10 cellular contexts compared by ENCODE assay signal in the genomic region with DNA sequence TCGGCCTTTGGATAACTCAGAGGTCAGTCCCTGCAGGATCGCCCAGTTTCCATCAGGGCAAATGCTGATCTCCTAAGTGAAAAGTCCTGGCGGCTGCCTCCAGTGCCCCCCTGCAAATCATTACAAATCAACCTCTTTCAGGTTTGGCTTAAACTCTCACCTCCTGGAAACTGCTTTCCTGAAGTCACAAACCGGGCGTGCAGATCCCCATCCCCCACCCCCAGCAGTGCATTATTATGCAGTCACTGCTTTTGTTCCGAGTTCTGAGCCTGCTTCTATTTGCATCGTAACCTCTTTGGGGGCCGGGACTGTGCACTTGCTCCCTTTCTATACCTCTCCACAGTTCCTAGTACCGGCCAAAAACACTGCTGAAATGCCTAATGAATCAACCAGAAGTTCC. TPM values are rescaled to one million over a fixed set of nuclear protein-coding genes. Genes with fewer than 3 reads are reported as not detected.
DNase-seq lines count a peak whose midpoint lies in the region; ATAC-seq, FAIRE-seq and TF ChIP-seq lines count a peak whose summit lies in the region.
"Had no signal": no experiment of that assay in that cellular context is flagged by ENCODE, and none has a peak within 500 bp of the region (broad histone marks: within the 10 kb centered on the region; RNA-seq: fewer than 3 reads in every experiment).

A gene (minus strand): TSS at position 172 of the 400 bp plus-strand sequence. CDS start 17,220 bp downstream, outside the sequence.

- CTCF ChIA-PET in H1 (lab: Charles Lee; ENCODE audit: partially characterized antibody) = interaction anchor here (0.9 to 1.1 kb wide), 3 partner anchors 17 to 24 kb away, joined by 3 to 5 read pairs (median 3); no protein-coding TSS in a partner anchor

- no peak within 1 kb of the TSS for H4K8ac ChIP-seq in H1 (ENCODE audit: extremely low read depth, insufficient read depth, low read length)

- H3K9ac ChIP-seq in H1 (replicated peaks in 1 of 4; ENCODE audit: extremely low read depth in 1 of 4, low read depth in 3 of 4, low read length in 3 of 4) (peak within 1 kb of the TSS; percentile 54 to 79 (median 66)), neural progenitor cell (no peak within 1 kb of the TSS)

- peaks cover 7% of the 10 kb centered on the region; the same call in 1 of the 2 replicates for H3F3A ChIP-seq in GM23338 (replicated peaks; ENCODE audit: low read depth)
- H3F3A ChIP-seq in neural progenitor cell (ENCODE audit: low read depth) = peaks cover 61% of the 10 kb centered on the region

- TF ChIP-seq CTCF in GM23338 (conservative IDR thresholded peaks at IDR 0.05; ENCODE audit: low read depth in 2 of 2) (no peak), H1 (IDR thresholded peaks at IDR 0.05; ENCODE audit: control extremely low read depth in 1 of 3, insufficient read depth in 1 of 3, low read depth in 1 of 3, low read length in 3 of 3) (no peak), neural progenitor cell (IDR thresholded peaks at IDR 0.05) (no peak)

- peak within 1 kb of the TSS; percentile 63 for H3K56ac ChIP-seq in H1 (replicated peaks; ENCODE audit: insufficient read length, low read depth, low read length)

- H3K9me2 ChIP-seq in GM23338 (ENCODE audit: insufficient read depth) = no peaks in the 10 kb centered on the region

- peak within 1 kb of the TSS; percentile 96 for H3K27ac ChIP-seq in GM23338 (ENCODE audit: low read depth)
- peak within 1 kb of the TSS; percentile 72 for H3K27ac ChIP-seq in H1 (ENCODE audit: low read depth, low read length)
- H3K27ac ChIP-seq in neural progenitor cell = peak within 1 kb of the TSS; percentile 85
- H3K27ac ChIP-seq: gastrocnemius medialis had no signal

- H2AFZ ChIP-seq in GM23338 = no peak within 1 kb of the TSS
- H2AFZ ChIP-seq in H1 (ENCODE audit: low read length) = no peak within 1 kb of the TSS
- peak within 1 kb of the TSS; percentile 38 for H2AFZ ChIP-seq in neural progenitor cell (replicated peaks)

- WGBS in H1 (ENCODE audit: extremely low coverage in 1 of 2, insufficient coverage in 1 of 2, insufficient read length in 1 of 2, insufficient replicate concordance in 2 of 2, low coverage in 1 of 2, low lambda C conversion rate in 2 of 2, missing lambda C conversion rate in 1 of 2), 2 experiments = 1% methylated on average over 8 of the region's 9 CpGs; no CpG with 5 or more reads in 1 of the 2 experiments

- peak within 1 kb of the TSS; percentile 98 for H3K27ac Mint-ChIP-seq in GM23338
- peak within 1 kb of the TSS; percentile 36 for H3K27ac Mint-ChIP-seq in neural progenitor cell

- H4K20me1 ChIP-seq in GM23338 (replicated peaks; ENCODE audit: insufficient read depth) = no peaks in the 10 kb centered on the region
- no peaks in the 10 kb centered on the region for H4K20me1 ChIP-seq in H1 (replicated peaks in 1 of 2; ENCODE audit: control insufficient read depth in 1 of 2, insufficient read depth in 2 of 2, low read length in 2 of 2)
- H4K20me1 ChIP-seq in neural progenitor cell (ENCODE audit: low read depth) = no peaks in the 10 kb centered on the region

- peaks cover 47% of the 10 kb centered on the region for H3K36me3 Mint-ChIP-seq in GM23338 (ENCODE audit: low read depth)
- peaks cover 6% of the 10 kb centered on the region for H3K36me3 Mint-ChIP-seq in neural progenitor cell

- H3K4me2 ChIP-seq in GM23338 (peak within 1 kb of the TSS; percentile 87), H1 (ENCODE audit: insufficient read depth in 1 of 2, low read depth in 2 of 2, low read length in 2 of 2) (peak within 1 kb of the TSS; percentile 72 to 97), neural progenitor cell (peak within 1 kb of the TSS; percentile 93)

- peak; percentile 85 to 87 for TF ChIP-seq POLR2A in H1 (IDR thresholded peaks at IDR 0.05; ENCODE audit: control extremely low read depth in 1 of 2, low read depth in 2 of 2, low read length in 2 of 2)

- peaks cover 41% of the 10 kb centered on the region for H3K4me1 Mint-ChIP-seq in GM23338
- H3K4me1 Mint-ChIP-seq in neural progenitor cell = peaks cover 39% of the 10 kb centered on the region

- peak in 1 of 2 experiments; percentile 91; a peak in 1 of 3 replicates for TF ChIP-seq EP300 in H1 (IDR thresholded peaks at IDR 0.05; ENCODE audit: borderline replicate concordance in 1 of 2, low read depth in 2 of 2, low read length in 2 of 2)

- H3K4me1 ChIP-seq in GM23338 (ENCODE audit: insufficient read depth) (peaks cover 37% of the 10 kb centered on the region), H1 (replicated peaks in 1 of 4; ENCODE audit: control insufficient read depth in 3 of 4, insufficient read depth in 4 of 4, low read length in 3 of 4) (peaks cover 0 to 9% (median 5%) of the 10 kb centered on the region in 4 experiments; a peak in 5 of 7 replicates), neural progenitor cell (peaks cover 36% of the 10 kb centered on the region)
- H3K4me1 ChIP-seq: gastrocnemius medialis had no signal

- H3K23me2 ChIP-seq in H1 (ENCODE audit: low read depth, low read length) = peaks cover 8% of the 10 kb centered on the region; the same call in 1 of the 2 replicates

- no peak within 1 kb of the TSS for H2BK15ac ChIP-seq in H1 (ENCODE audit: low read length)

- H3K36me3 ChIP-seq in GM23338 (ENCODE audit: insufficient read depth) (no peaks in the 10 kb centered on the region), H1 (ENCODE audit: control insufficient read depth in 2 of 4, insufficient read depth in 4 of 4, low read length in 3 of 4) (peaks cover 0 to 5% (median 0%) of the 10 kb centered on the region in 4 experiments; a peak in 1 of 8 replicates), neural progenitor cell (no peaks in the 10 kb centered on the region)
- H3K36me3 ChIP-seq: gastrocnemius medialis had no signal

- DNase-seq in GM23338 (ENCODE audit: low spot score) = peak; percentile 95
- peak; percentile 82 for DNase-seq in Jurkat, Clone E6-1 (ENCODE audit: low read depth, low spot score)
- DNase-seq in H1 (ENCODE audit: low read depth in 1 of 2, low spot score in 2 of 2) = peak; percentile 72 to 84
- DNase-seq in neural progenitor cell (ENCODE audit: low spot score) = peak; percentile 83
- DNase-seq in GM19240 (ENCODE audit: insufficient read length, low spot score) = no peak
- no peak for DNase-seq in nucleus accumbens (lab: John Stamatoyannopoulos, UW)
- DNase-seq: gastrocnemius medialis had no signal

- TF ChIP-seq RAD21 in H1 (IDR thresholded peaks at IDR 0.05 in 1 of 2, conservative IDR thresholded peaks at IDR 0.05 in 1 of 2; ENCODE audit: low read depth in 2 of 2, low read length in 2 of 2) = peak in 1 of 2 experiments; percentile 14; a peak in 2 of 4 replicates

- H3K4ac ChIP-seq in H1 (replicated peaks; ENCODE audit: insufficient read length, low read depth, low read length) = peak within 1 kb of the TSS; percentile 61

- H2BK120ac ChIP-seq in H1 (replicated peaks; ENCODE audit: low read depth, low read length) = peak within 1 kb of the TSS; percentile 80

- H2BK5ac ChIP-seq in H1 (ENCODE audit: low read depth, low read length) = peak within 1 kb of the TSS; percentile 76

- H2BK20ac ChIP-seq in H1 (ENCODE audit: low read length) = peak within 1 kb of the TSS; percentile 51; the same call in 1 of the 2 replicates

- no peak within 1 kb of the TSS for H2AK5ac ChIP-seq in H1 (ENCODE audit: low read depth, low read length)

- ATAC-seq in GM23338 (peak; percentile 68), HG03469 (IDR thresholded peaks at IDR 0.05; ENCODE audit: unreplicated experiment) (no peak)
- ATAC-seq: gastrocnemius medialis, HCT116 had no signal

- H3K14ac ChIP-seq in H1 (ENCODE audit: insufficient read length) = no peak within 1 kb of the TSS

- no peak within 1 kb of the TSS for H3K23ac ChIP-seq in H1 (ENCODE audit: insufficient read length)

- no peak within 1 kb of the TSS for H2BK12ac ChIP-seq in H1 (ENCODE audit: low read depth, low read length)

- peak within 1 kb of the TSS; percentile 84 for H3K4me3 ChIP-seq in GM23338
- H3K4me3 ChIP-seq in Jurkat, Clone E6-1 (ENCODE audit: low read length) = peak within 1 kb of the TSS; percentile 77
- peak within 1 kb of the TSS; percentile 71 to 95 (median 88) for H3K4me3 ChIP-seq in H1 (ENCODE audit: extremely low read depth in 1 of 4, insufficient read depth in 2 of 4, low read depth in 3 of 4, low read length in 4 of 4)
- H3K4me3 ChIP-seq in neural progenitor cell = peak within 1 kb of the TSS; percentile 96
- H3K4me3 ChIP-seq: gastrocnemius medialis had no signal

- FAIRE-seq in H1 (lab: Jason Lieb, UNC) = peak; percentile 92

- peak within 1 kb of the TSS; percentile 95 for H4K5ac ChIP-seq in H1 (ENCODE audit: insufficient read length, low read depth, low read length)

- peaks cover 11% of the 10 kb centered on the region; the same call in 2 of the 3 replicates for H3K9me3 Mint-ChIP-seq in GM23338
- peaks cover 7% of the 10 kb centered on the region for H3K9me3 Mint-ChIP-seq in neural progenitor cell

- H3K27me3 Mint-ChIP-seq in GM23338 (ENCODE audit: insufficient read depth, low read depth, poor library complexity) (peaks cover 26% of the 10 kb centered on the region), neural progenitor cell (ENCODE audit: insufficient read depth, low read depth) (peaks cover 8% of the 10 kb centered on the region)

- no peaks in the 10 kb centered on the region for H3K9me3 ChIP-seq in H1 (ENCODE audit: insufficient read depth in 2 of 2, low read depth in 1 of 2, low read length in 1 of 2)
- H3K9me3 ChIP-seq in neural progenitor cell (ENCODE audit: low read depth) = peaks cover 4% of the 10 kb centered on the region

- H3K4me3 Mint-ChIP-seq in GM23338 (peak within 1 kb of the TSS; percentile 100), neural progenitor cell (peak within 1 kb of the TSS; percentile 82)

- POLR2A ChIA-PET in H1 (lab: Charles Lee; ENCODE audit: partially characterized antibody) = interaction anchor here (0.7 to 3.4 kb wide), 9 partner anchors 9 to 77 kb away, joined by 3 to 36 read pairs (median 4); a partner anchor contains a TSS

- H3K18ac ChIP-seq in H1 (ENCODE audit: extremely low read depth, low read length) = peak within 1 kb of the TSS; percentile 80

- H3K79me2 ChIP-seq in GM23338 (replicated peaks; ENCODE audit: insufficient read depth) (peaks cover 87% of the 10 kb centered on the region), H1 (ENCODE audit: control insufficient read depth in 1 of 2, insufficient read depth in 2 of 2, low read length in 2 of 2) (peaks cover 15 to 81% of the 10 kb centered on the region in 2 experiments), neural progenitor cell (ENCODE audit: low read depth) (peaks cover 38% of the 10 kb centered on the region)

- H3K27me3 ChIP-seq in GM23338 (ENCODE audit: insufficient read depth) = no peaks in the 10 kb centered on the region
- no peaks in the 10 kb centered on the region for H3K27me3 ChIP-seq in H1 (replicated peaks in 1 of 4; ENCODE audit: control insufficient read depth in 3 of 4, extremely low read depth in 1 of 4, insufficient read depth in 3 of 4, low read length in 3 of 4)
- no peaks in the 10 kb centered on the region for H3K27me3 ChIP-seq in neural progenitor cell

- H4K91ac ChIP-seq in H1 (replicated peaks; ENCODE audit: insufficient read length, low read length) = peak within 1 kb of the TSS; percentile 29

- H3K79me1 ChIP-seq in H1 (ENCODE audit: low read depth, low read length) = no peaks in the 10 kb centered on the region

RNA-seq across cellular contexts. Expression of the gene that starts here (rescaled TPM):
- total RNA-seq in GM23338 (2014; rRNA removed; shearing (Covaris generic)) = 243 and 248 TPM in 2 replicates
- polyA plus RNA-seq in GM23338 (2016; fragmentation: Nextera tagmentation; extraction: Ambion mirVana) = 193 and 235 TPM in 2 replicates
- 45.7 TPM for polyA plus RNA-seq in Jurkat, Clone E6-1 (2012; ENCODE audit: insufficient read depth, insufficient read length)
- total RNA-seq in H1 (2021; fragmentation: NEBNext Ultra II Directional; extraction: Animal tissue kit (Norgen Biotek cat#: 25700)) = 191 and 197 TPM in 2 replicates
- 88.6 and 129 TPM in 2 replicates for polyA plus RNA-seq in H1 (2011; rRNA removed)
- polyA plus RNA-seq in H1 (2011; cell fraction: cytosol; rRNA removed) = 102 TPM
- 62.2 TPM for polyA plus RNA-seq in H1 (2011; cell fraction: nucleus; rRNA removed)
- polyA plus RNA-seq in H1 (2012, experiment 1 of 2) = 96.7 to 143 TPM (median 115 TPM) in 4 replicates
- 7.8 TPM for polyA plus RNA-seq in H1 (2012, experiment 2 of 2)
- polyA plus RNA-seq in H1 (2013, experiment 1 of 2) = 140 TPM
- polyA plus RNA-seq in H1 (2013, experiment 2 of 2) = 167 TPM
- polyA minus RNA-seq in H1 (2011; rRNA and poly(A)+ RNA removed) = 566 and 846 TPM in 2 replicates
- 126 TPM for polyA minus RNA-seq in H1 (2011; cell fraction: cytosol; rRNA and poly(A)+ RNA removed)
- 167 TPM for polyA minus RNA-seq in H1 (2011; cell fraction: nucleus; rRNA and poly(A)+ RNA removed)
- total RNA-seq in neural progenitor cell (ENCODE audit: low replicate concordance) = 67.1 and 79.4 TPM in 2 replicates
- total RNA-seq: RPMI7951 had no signal

Comparison
In these comparisons a context has a peak if more than half of its experiments do, and no peak if none do; other contexts are left out.
1. DNase-seq: peak in GM23338 (single experiment), Jurkat, Clone E6-1 (single experiment), H1 (2 of 2) and neural progenitor cell (single experiment); none in GM19240 (single experiment) and nucleus accumbens (0 of 56).
2. Peak in every context shown above with its lines, with median percentiles within 50 percentile points of each other: H3K27ac ChIP-seq, H3K4me2 ChIP-seq and H3K4me3 ChIP-seq.